ENCODE assay signal across 17 cellular contexts in the genomic region with DNA sequence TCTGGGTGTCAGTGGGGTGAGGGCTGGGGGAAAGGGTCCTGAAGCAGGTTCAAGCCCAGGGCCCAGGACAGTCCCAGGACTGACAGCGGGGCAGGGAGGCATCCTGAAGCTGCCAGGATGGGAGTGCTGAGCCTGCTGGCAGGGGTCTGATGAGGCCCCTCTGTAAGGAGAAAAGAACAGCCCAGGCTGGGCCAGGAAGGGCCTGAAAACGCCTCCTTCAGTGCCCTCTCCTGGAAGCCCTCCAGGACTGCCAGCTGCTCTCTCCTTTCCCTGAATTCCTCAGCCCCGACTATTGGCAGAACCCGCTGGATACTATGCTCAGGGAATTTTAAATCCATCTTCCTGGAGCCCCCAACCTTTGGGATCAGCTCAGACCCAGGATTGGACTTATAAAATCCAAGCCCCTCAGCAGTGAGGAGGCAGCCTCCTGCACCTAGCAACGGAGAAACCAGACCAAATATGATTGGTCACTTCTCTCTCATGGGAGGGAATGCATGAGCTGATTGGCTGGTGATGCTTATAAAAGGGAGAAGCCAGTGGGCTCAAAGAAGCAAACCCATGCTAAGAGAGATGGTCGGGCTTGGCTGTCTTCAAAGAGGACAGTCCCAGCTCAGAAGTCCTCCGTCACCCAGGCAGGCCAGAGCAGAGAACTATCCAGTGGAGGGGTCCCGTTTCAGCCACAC.
DNase-seq lines count a peak whose midpoint lies in the region; ATAC-seq and TF ChIP-seq lines count a peak whose summit lies in the region.
"Had no signal": no experiment of that assay in that cellular context is flagged by ENCODE, and none has a peak within 500 bp of the region (broad histone marks: within the 10 kb centered on the region; RNA-seq: fewer than 3 reads in every experiment).

No MANE protein-coding gene starts in this region.

- H3K4me3 Mint-ChIP-seq in natural killer cell treated with Interleukin-12 subunit alpha and Interleukin-12 subunit beta and Interleukin-15 and Interleukin-18, amount 100 ng/mL, for 72 hours = no peak overlapping the region
- no peak overlapping the region for H3K4me3 Mint-ChIP-seq in natural killer cell
- H3K4me3 Mint-ChIP-seq: activated CD4-positive, alpha-beta memory T cell treated with anti-CD3 and anti-CD28 coated beads, Interleukin-2, amount 10 ng/mL, durations not matched to agents 7 days and 5 days had no signal

- intact Hi-C loops in natural killer cell (cut with micrococcal nuclease) = no loop called here
- intact Hi-C loops in aorta (cut with DNase I) = no loop called here
- intact Hi-C loops in ovary (cut with DNase I) = no loop called here
- intact Hi-C loops in prostate gland (cut with DNase I) = no loop called here

- peaks cover 5 to 20% of the 10 kb centered on the region in 2 donors for H3K27me3 Mint-ChIP-seq in natural killer cell treated with Interleukin-12 subunit alpha and Interleukin-12 subunit beta and Interleukin-15 and Interleukin-18, amount 100 ng/mL, for 72 hours
- H3K27me3 Mint-ChIP-seq in natural killer cell (ENCODE audit: low read depth in 2 of 2) = peaks cover 10 to 14% of the 10 kb centered on the region in 2 donors

- H3K36me3 Mint-ChIP-seq in natural killer cell treated with Interleukin-12 subunit alpha and Interleukin-12 subunit beta and Interleukin-15 and Interleukin-18, amount 100 ng/mL, for 72 hours = no peaks in the 10 kb centered on the region
- H3K36me3 Mint-ChIP-seq in natural killer cell = no peaks in the 10 kb centered on the region

- H3K9me3 Mint-ChIP-seq in natural killer cell treated with Interleukin-12 subunit alpha and Interleukin-12 subunit beta and Interleukin-15 and Interleukin-18, amount 100 ng/mL, for 72 hours = no peaks in the 10 kb centered on the region
- no peaks in the 10 kb centered on the region for H3K9me3 Mint-ChIP-seq in natural killer cell
- H3K9me3 Mint-ChIP-seq: activated CD4-positive, alpha-beta memory T cell treated with anti-CD3 and anti-CD28 coated beads, Interleukin-2, amount 10 ng/mL, durations not matched to agents 7 days and 5 days had no signal

- H3K4me1 ChIP-seq in aorta (ENCODE audit: control insufficient read depth in 1 of 2, insufficient read depth in 2 of 2, low read length in 2 of 2) = no peaks in the 10 kb centered on the region
- no peaks in the 10 kb centered on the region for H3K4me1 ChIP-seq in ovary (ENCODE audit: insufficient read depth)
- no peaks in the 10 kb centered on the region for H3K4me1 ChIP-seq in prostate gland (replicated peaks)
- H3K4me1 ChIP-seq: Caco-2, esophagus muscularis mucosa, parathyroid adenoma, SJSA1, tibial nerve had no signal

- peak; percentile 29 for DNase-seq in natural killer cell treated with Interleukin-12 subunit alpha and Interleukin-12 subunit beta and Interleukin-15 and Interleukin-18, amount 100 ng/mL, for 72 hours (ENCODE audit: low spot score)
- DNase-seq in natural killer cell (no peak), MG63 (peak; percentile 29), choroid plexus epithelial cell (ENCODE audit: low read depth) (peak; percentile 62), aorta (peak; percentile 44 to 46), ovary (no peak), prostate gland (ENCODE audit: low spot score) (no peak), activated gamma-delta T cell treated with Interleukin-2 at 50 U/mL for 16 hours (no peak)
- DNase-seq: activated CD4-positive, alpha-beta memory T cell treated with anti-CD3 and anti-CD28 coated beads, Interleukin-2, amount 10 ng/mL, durations not matched to agents 7 days and 5 days; amygdala; left cardiac atrium; NCI-H187 had no signal

- WGBS in aorta, 2 donors = 44 to 48% methylated on average over 8 of the region's 8 CpGs
- 37 to 42% (median 38%) methylated on average over 8 of the region's 8 CpGs for WGBS in ovary, 3 donors
- WGBS in prostate gland = 54% methylated on average over 8 of the region's 8 CpGs

- H3K4me1 Mint-ChIP-seq in natural killer cell treated with Interleukin-12 subunit alpha and Interleukin-12 subunit beta and Interleukin-15 and Interleukin-18, amount 100 ng/mL, for 72 hours (ENCODE audit: low read depth in 2 of 2) = no peaks in the 10 kb centered on the region
- no peaks in the 10 kb centered on the region for H3K4me1 Mint-ChIP-seq in natural killer cell
- H3K4me1 Mint-ChIP-seq: activated CD4-positive, alpha-beta memory T cell treated with anti-CD3 and anti-CD28 coated beads, Interleukin-2, amount 10 ng/mL, durations not matched to agents 7 days and 5 days had no signal

- TF ChIP-seq EP300 in ovary (IDR thresholded peaks at IDR 0.05) = no peak

- no peak overlapping the region for H3K4me3 ChIP-seq in MG63
- no peak overlapping the region for H3K4me3 ChIP-seq in choroid plexus epithelial cell (ENCODE audit: low read depth, low read length)
- no peak overlapping the region for H3K4me3 ChIP-seq in aorta (ENCODE audit: low read length in 2 of 2)
- H3K4me3 ChIP-seq in ovary = no peak overlapping the region
- H3K4me3 ChIP-seq in prostate gland = no peak overlapping the region
- H3K4me3 ChIP-seq: esophagus muscularis mucosa, SJSA1, tibial nerve had no signal

- TF ChIP-seq POLR2A in ovary (IDR thresholded peaks at IDR 0.05) (no peak), prostate gland (IDR thresholded peaks at IDR 0.05) (no peak)

- ATAC-seq in natural killer cell treated with Interleukin-12 subunit alpha and Interleukin-12 subunit beta and Interleukin-15 and Interleukin-18, amount 100 ng/mL, for 72 hours = no peak
- ATAC-seq in natural killer cell (no peak), aorta (ENCODE audit: low FRiP score) (no peak)
- ATAC-seq: left cardiac atrium had no signal

- no peak overlapping the region for H3K27ac Mint-ChIP-seq in natural killer cell treated with Interleukin-12 subunit alpha and Interleukin-12 subunit beta and Interleukin-15 and Interleukin-18, amount 100 ng/mL, for 72 hours
- no peak overlapping the region for H3K27ac Mint-ChIP-seq in natural killer cell
- H3K27ac Mint-ChIP-seq: activated CD4-positive, alpha-beta memory T cell treated with anti-CD3 and anti-CD28 coated beads, Interleukin-2, amount 10 ng/mL, durations not matched to agents 7 days and 5 days had no signal

- no peak for TF ChIP-seq CTCF in natural killer cell (IDR thresholded peaks at IDR 0.05)
- TF ChIP-seq CTCF in choroid plexus epithelial cell (conservative IDR thresholded peaks at IDR 0.05; ENCODE audit: low read depth, low read length) = no peak
- no peak for TF ChIP-seq CTCF in ovary (IDR thresholded peaks at IDR 0.05)
- TF ChIP-seq CTCF in prostate gland (IDR thresholded peaks at IDR 0.05) = no peak

- H3K9me3 ChIP-seq in MG63 = no peaks in the 10 kb centered on the region
- peaks cover 1% of the 10 kb centered on the region for H3K9me3 ChIP-seq in aorta (ENCODE audit: control insufficient read depth, low read length)
- H3K9me3 ChIP-seq in ovary = no peaks in the 10 kb centered on the region
- H3K9me3 ChIP-seq in prostate gland = no peaks in the 10 kb centered on the region
- H3K9me3 ChIP-seq: Caco-2, esophagus muscularis mucosa, SJSA1, tibial nerve had no signal

- H3K27ac ChIP-seq in aorta (ENCODE audit: low read depth in 1 of 2, low read length in 2 of 2) (no peak overlapping the region), ovary (no peak overlapping the region), prostate gland (no peak overlapping the region)
- H3K27ac ChIP-seq: esophagus muscularis mucosa, parathyroid adenoma, SJSA1, tibial nerve had no signal

- no peaks in the 10 kb centered on the region for H3K36me3 ChIP-seq in MG63
- no peaks in the 10 kb centered on the region for H3K36me3 ChIP-seq in aorta (ENCODE audit: control insufficient read depth in 1 of 2, insufficient read depth in 2 of 2, low read length in 1 of 2)
- no peaks in the 10 kb centered on the region for H3K36me3 ChIP-seq in ovary
- no peaks in the 10 kb centered on the region for H3K36me3 ChIP-seq in prostate gland
- H3K36me3 ChIP-seq: esophagus muscularis mucosa, SJSA1, tibial nerve had no signal

- no peaks in the 10 kb centered on the region for H3K27me3 ChIP-seq in MG63
- no peaks in the 10 kb centered on the region for H3K27me3 ChIP-seq in aorta (ENCODE audit: control insufficient read depth in 1 of 2, insufficient read depth in 2 of 2, low read length in 1 of 2)
- H3K27me3 ChIP-seq in ovary = no peaks in the 10 kb centered on the region
- no peaks in the 10 kb centered on the region for H3K27me3 ChIP-seq in prostate gland (replicated peaks; ENCODE audit: insufficient read depth)

Comparison
In these comparisons a context has a peak if more than half of its experiments do, and no peak if none do; other contexts are left out.
1. DNase-seq: peak in natural killer cell treated with Interleukin-12 subunit alpha and Interleukin-12 subunit beta and Interleukin-15 and Interleukin-18, amount 100 ng/mL, for 72 hours (single experiment), MG63 (single experiment), choroid plexus epithelial cell (single experiment) and aorta (2 of 2); none in natural killer cell (single experiment), ovary (0 of 5), prostate gland (single experiment) and activated gamma-delta T cell treated with Interleukin-2 at 50 U/mL for 16 hours (single experiment).